11 cellular contexts compared by ENCODE assay signal in genomic region chr1:98119793-98120192, GRCh38.
DNase-seq lines count a peak whose midpoint lies in the region; ATAC-seq and TF ChIP-seq lines count a peak whose summit lies in the region.
"Had no signal": no experiment of that assay in that cellular context is flagged by ENCODE, and none has a peak within 500 bp of the region (broad histone marks: within the 10 kb centered on the region; RNA-seq: fewer than 3 reads in every experiment).

No MANE protein-coding gene starts in this region.

- no peak for ATAC-seq in HG02885 (IDR thresholded peaks at IDR 0.05; ENCODE audit: poor library complexity, unreplicated experiment)
- ATAC-seq in GM19467 (IDR thresholded peaks at IDR 0.05; ENCODE audit: unreplicated experiment) = no peak
- ATAC-seq: mucosa of descending colon had no signal

- no peak for TF ChIP-seq CTCF in fibroblast of pulmonary artery (IDR thresholded peaks at IDR 0.05; ENCODE audit: low read length, missing control alignments)

- no peak overlapping the region for H3K4me3 ChIP-seq in fibroblast of pulmonary artery (replicated peaks; ENCODE audit: low read depth, low read length)
- H3K4me3 ChIP-seq: mucosa of descending colon, thyroid gland had no signal

- DNase-seq in COR-L47 (lab: John Stamatoyannopoulos, UW) = peak; percentile 79
- DNase-seq in HT-29 (ENCODE audit: low spot score) = peak; percentile 54
- peak; percentile 24 for DNase-seq in NCI-H774 (lab: John Stamatoyannopoulos, UW)
- DNase-seq in fibroblast of pulmonary artery (ENCODE audit: low read depth) = peak; percentile 43
- DNase-seq in DMS79 treated with DMSO at 0.1 percent for 48 hours (lab: John Stamatoyannopoulos, UW) = no peak
- no peak for DNase-seq in OCI-M2 (lab: John Stamatoyannopoulos, UW; ENCODE audit: unreplicated experiment)
- DNase-seq: DMS79, thyroid gland had no signal

Comparison
In these comparisons a context has a peak if more than half of its experiments do, and no peak if none do; other contexts are left out.
1. DNase-seq: peak in COR-L47 (single experiment), HT-29 (single experiment), NCI-H774 (single experiment) and fibroblast of pulmonary artery (single experiment); none in DMS79 treated with DMSO at 0.1 percent for 48 hours (single experiment) and OCI-M2 (single experiment).